In the genomic region with DNA sequence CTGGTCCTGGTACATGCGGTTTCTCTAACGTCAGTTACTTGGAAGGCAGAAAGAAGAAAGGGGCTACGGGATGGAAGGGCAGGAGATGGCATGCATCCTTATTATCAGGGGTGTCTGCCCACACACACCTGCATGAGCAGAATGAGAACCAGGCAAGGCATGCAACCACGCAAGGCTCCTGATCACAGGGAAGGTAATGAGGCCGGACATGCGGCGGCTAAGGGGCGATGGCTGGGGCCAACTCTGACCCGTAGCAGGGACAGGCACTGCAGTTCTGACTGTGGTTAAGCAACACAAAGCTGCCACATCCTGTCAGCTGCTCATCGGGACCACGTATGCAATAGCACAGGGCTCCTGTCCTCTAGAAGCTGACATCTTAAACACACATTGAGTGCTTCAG, we compare ENCODE assay signal across 8 cellular contexts.
A peak's percentile ranks its signal among the peaks of the same experiment; 100 is the strongest.
DNase-seq lines count a peak whose midpoint lies in the region; ATAC-seq and TF ChIP-seq lines count a peak whose summit lies in the region.

No MANE protein-coding gene starts in this region.

- peaks cover 70% of the 10 kb centered on the region for H3K36me3 Mint-ChIP-seq in CD8-positive, alpha-beta T cell

- no peaks in the 10 kb centered on the region for H3K27me3 ChIP-seq in CD8-positive, alpha-beta T cell (ENCODE audit: insufficient read depth, low read length)
- H3K27me3 ChIP-seq in BE2C = no peaks in the 10 kb centered on the region

- TF ChIP-seq CTCF in CD8-positive, alpha-beta T cell (IDR thresholded peaks at IDR 0.05) = no peak
- TF ChIP-seq CTCF in NB4 (IDR thresholded peaks at IDR 0.05; ENCODE audit: low read depth, low read length) (no peak), BE2C (IDR thresholded peaks at IDR 0.05; ENCODE audit: low read depth, low read length) (no peak)

- peak overlapping the region; percentile 41 for H3K27ac ChIP-seq in CD8-positive, alpha-beta T cell (ENCODE audit: low read depth, low read length)

- H3K4me1 Mint-ChIP-seq in CD8-positive, alpha-beta T cell (ENCODE audit: low read depth) = peaks cover 76% of the 10 kb centered on the region

- no peak overlapping the region for H3K4me3 ChIP-seq in CD8-positive, alpha-beta T cell (ENCODE audit: low read depth, low read length)
- H3K4me3 ChIP-seq in NB4 (ENCODE audit: low read depth, low read length) (no peak overlapping the region), BE2C (ENCODE audit: low read depth, low read length) (no peak overlapping the region)

- POLR2A ChIA-PET in CD8-positive, alpha-beta T cell (lab: Charles Lee) = interaction anchor here (0.6 to 2.3 kb wide), 14 partner anchors 10 to 173 kb away, joined by 3 to 9 read pairs (median 4); no protein-coding TSS in a partner anchor

- peak; percentile 72 for ATAC-seq in CD8-positive, alpha-beta T cell
- peak; percentile 90 for ATAC-seq in GM21723 (IDR thresholded peaks at IDR 0.05; ENCODE audit: unreplicated experiment)

- DNase-seq in CD8-positive, alpha-beta T cell = peak in 6 of 7 experiments; percentile 24 to 77 (median 54)
- peak; percentile 75 for DNase-seq in NB4 (ENCODE audit: low read depth)
- DNase-seq in activated gamma-delta T cell treated with anti-CD3 and anti-CD28 coated beads, Interleukin-2, amount 50 U/mL, for 16 hours (ENCODE audit: low read depth) = peak; percentile 32
- DNase-seq in stimulated activated CD4-positive, alpha-beta T cell treated with anti-CD3 and anti-CD28 coated beads, Interleukin-4, amount 100 ng/mL, for 24 hours = peak; percentile 32
- DNase-seq in islet precursor cell = no peak
- no peak for DNase-seq in BE2C
- no peak for DNase-seq in NCI-H2196 treated with DMSO at 0.1 percent for 48 hours (lab: John Stamatoyannopoulos, UW; ENCODE audit: unreplicated experiment)

- CTCF ChIA-PET in CD8-positive, alpha-beta T cell (lab: Charles Lee) = interaction anchor here (0.7 to 2.8 kb wide), 9 partner anchors 18 to 174 kb away, joined by 3 to 8 read pairs (median 5); no protein-coding TSS in a partner anchor

- no peaks in the 10 kb centered on the region for H3K27me3 Mint-ChIP-seq in CD8-positive, alpha-beta T cell (ENCODE audit: low read depth)

- H3K36me3 ChIP-seq in CD8-positive, alpha-beta T cell (ENCODE audit: insufficient read depth, low read length) = peaks cover 10% of the 10 kb centered on the region
- no peaks in the 10 kb centered on the region for H3K36me3 ChIP-seq in BE2C

- peak overlapping the region; percentile 87 for H3K27ac Mint-ChIP-seq in CD8-positive, alpha-beta T cell

- H3K4me1 ChIP-seq in CD8-positive, alpha-beta T cell (ENCODE audit: insufficient read depth, low read length) = peaks cover 43% of the 10 kb centered on the region
- H3K4me1 ChIP-seq in BE2C = no peaks in the 10 kb centered on the region

- no peak for TF ChIP-seq POLR2A in NB4 (IDR thresholded peaks at IDR 0.05; ENCODE audit: extremely low read depth, insufficient read length)

- H3K4me3 Mint-ChIP-seq in CD8-positive, alpha-beta T cell = peak overlapping the region; percentile 42

- H3K9me3 Mint-ChIP-seq in CD8-positive, alpha-beta T cell = no peaks in the 10 kb centered on the region

- intact Hi-C loops in CD8-positive, alpha-beta T cell (cut with DNase I, micrococcal nuclease) = loop anchor here in 1 of 2 experiments (5.0 kb wide), 3 partner anchors 36 to 214 kb away; no protein-coding TSS in a partner anchor

- no peaks in the 10 kb centered on the region for H3K9me3 ChIP-seq in CD8-positive, alpha-beta T cell (ENCODE audit: low read length)
- H3K9me3 ChIP-seq in BE2C = no peaks in the 10 kb centered on the region

Comparison
In these comparisons a context has a peak if more than half of its experiments do, and no peak if none do; other contexts are left out.
1. DNase-seq: peak in CD8-positive, alpha-beta T cell (6 of 7), NB4 (single experiment), activated gamma-delta T cell treated with anti-CD3 and anti-CD28 coated beads, Interleukin-2, amount 50 U/mL, for 16 hours (single experiment) and stimulated activated CD4-positive, alpha-beta T cell treated with anti-CD3 and anti-CD28 coated beads, Interleukin-4, amount 100 ng/mL, for 24 hours (single experiment); none in islet precursor cell (single experiment), BE2C (single experiment) and NCI-H2196 treated with DMSO at 0.1 percent for 48 hours (single experiment).